Comparison of ENCODE assay signal across 34 cellular contexts in the genomic region with DNA sequence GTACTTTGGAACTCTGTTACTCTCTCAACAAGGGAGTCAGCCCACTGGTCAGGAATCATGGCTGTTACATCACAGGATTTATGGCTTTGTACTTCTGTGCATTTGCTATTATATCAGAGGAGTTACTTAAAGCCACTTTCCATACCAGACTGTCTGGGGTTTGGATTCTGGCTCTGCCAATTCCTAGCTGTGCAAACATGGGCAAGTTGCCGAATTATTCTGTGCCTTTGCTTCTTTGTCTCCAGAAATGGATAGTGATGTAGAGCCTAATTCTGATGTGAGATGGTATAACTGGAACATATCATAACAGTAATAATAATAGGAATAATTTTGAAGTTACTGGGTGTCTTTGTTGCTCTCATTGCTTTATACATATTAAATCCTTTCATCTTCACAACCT.
"Had no signal": no experiment of that assay in that cellular context is flagged by ENCODE, and none has a peak within 500 bp of the region (broad histone marks: within the 10 kb centered on the region; RNA-seq: fewer than 3 reads in every experiment).

No MANE protein-coding gene starts in this region.

- H3K4me3 ChIP-seq: adrenal gland, body of pancreas, esophagus squamous epithelium, gastroesophageal sphincter, heart right ventricle, hepatocyte had no signal

- H3K27me3 ChIP-seq: adrenal gland, body of pancreas, esophagus squamous epithelium, gastroesophageal sphincter, heart right ventricle, hepatocyte had no signal

- DNase-seq: activated B cell treated with CpG ODN at 0.5 μM for 24 hours; activated CD4-positive, alpha-beta memory T cell treated with anti-CD3 and anti-CD28 coated beads for 36 hours; activated CD4-positive, alpha-beta T cell treated with anti-CD3 and anti-CD28 coated beads for 36 hours; activated CD4-positive, alpha-beta T cell treated with anti-CD3 and anti-CD28 coated beads, Interleukin-2, amount 10 ng/mL, durations not matched to agents 24 days and 14 days; activated CD8-positive, alpha-beta memory T cell treated with anti-CD3 and anti-CD28 coated beads, Interleukin-2, amount 10 ng/mL, durations not matched to agents 7 days and 5 days; activated CD8-positive, alpha-beta memory T cell treated with anti-CD3 and anti-CD28 coated beads, Interleukin-2, amount 50 U/mL, for 4 hours; activated CD8-positive, alpha-beta T cell treated with anti-CD3 and anti-CD28 coated beads, Interleukin-2, amount 10 ng/mL, durations not matched to agents 7 days and 5 days; activated effector memory CD4-positive, alpha-beta T cell treated with anti-CD3 and anti-CD28 coated beads, Interleukin-2, amount 50 U/mL, for 16 hours; activated naive CD4-positive, alpha-beta T cell treated with anti-CD3 and anti-CD28 coated beads for 36 hours; activated naive CD8-positive, alpha-beta T cell treated with anti-CD3 and anti-CD28 coated beads for 36 hours; activated naive CD8-positive, alpha-beta T cell treated with anti-CD3 and anti-CD28 coated beads, Interleukin-2, amount 50 U/mL, for 24 hours; activated T-cell treated with anti-CD3 and anti-CD28 coated beads, Interleukin-2, amount 50 U/mL, for 1 hour; activated T-cell treated with anti-CD3 and anti-CD28 coated beads, Interleukin-2, amount 50 U/mL, for 48 hours; adrenal gland; amygdala; aorta; body of pancreas; cortex of kidney; dermis blood vessel endothelial cell; effector CD8-positive, alpha-beta T cell; esophagus squamous epithelium; foreskin melanocyte; heart right ventricle; T-helper 17 cell; T1000; WERI-Rb-1 had no signal

- H2AFZ ChIP-seq: hepatocyte had no signal

- H3K27me3 Mint-ChIP-seq: activated B cell treated with CpG ODN at 0.5 μM for 24 hours; activated CD4-positive, alpha-beta memory T cell treated with anti-CD3 and anti-CD28 coated beads for 36 hours; activated CD4-positive, alpha-beta T cell treated with anti-CD3 and anti-CD28 coated beads for 36 hours; activated CD4-positive, alpha-beta T cell treated with anti-CD3 and anti-CD28 coated beads, Interleukin-2, amount 10 ng/mL, durations not matched to agents 24 days and 14 days; activated CD8-positive, alpha-beta memory T cell treated with anti-CD3 and anti-CD28 coated beads, Interleukin-2, amount 10 ng/mL, durations not matched to agents 7 days and 5 days; activated naive CD4-positive, alpha-beta T cell treated with anti-CD3 and anti-CD28 coated beads, Interleukin-2, amount 50 U/mL, for 24 hours; activated naive CD8-positive, alpha-beta T cell treated with anti-CD3 and anti-CD28 coated beads for 36 hours; activated naive CD8-positive, alpha-beta T cell treated with anti-CD3 and anti-CD28 coated beads, Interleukin-2, amount 50 U/mL, for 24 hours; T-helper 17 cell had no signal

- H3K27ac ChIP-seq: adrenal gland, body of pancreas, epithelial cell of prostate, esophagus squamous epithelium, gastroesophageal sphincter, heart right ventricle, hepatocyte, WERI-Rb-1 had no signal

- H3K27ac Mint-ChIP-seq: activated B cell treated with CpG ODN at 0.5 μM for 24 hours; activated CD4-positive, alpha-beta memory T cell treated with anti-CD3 and anti-CD28 coated beads for 36 hours; activated CD4-positive, alpha-beta T cell treated with anti-CD3 and anti-CD28 coated beads for 36 hours; activated CD4-positive, alpha-beta T cell treated with anti-CD3 and anti-CD28 coated beads, Interleukin-2, amount 10 ng/mL, durations not matched to agents 24 days and 14 days; activated CD8-positive, alpha-beta memory T cell treated with anti-CD3 and anti-CD28 coated beads, Interleukin-2, amount 10 ng/mL, durations not matched to agents 7 days and 5 days; activated CD8-positive, alpha-beta T cell treated with anti-CD3 and anti-CD28 coated beads, Interleukin-2, amount 10 ng/mL, durations not matched to agents 7 days and 5 days; activated naive CD4-positive, alpha-beta T cell treated with anti-CD3 and anti-CD28 coated beads for 36 hours; activated naive CD4-positive, alpha-beta T cell treated with anti-CD3 and anti-CD28 coated beads, Interleukin-2, amount 50 U/mL, for 24 hours; activated naive CD8-positive, alpha-beta T cell treated with anti-CD3 and anti-CD28 coated beads for 36 hours; activated naive CD8-positive, alpha-beta T cell treated with anti-CD3 and anti-CD28 coated beads, Interleukin-2, amount 50 U/mL, for 24 hours; activated T-helper 1 cell treated with anti-CD3 and anti-CD28 coated beads, Interleukin-12 subunit alpha, Interleukin-12 subunit beta, Interleukin-2, Interleukin-4 antibody, amounts not matched to agents 30 ng/mL and 10 ng/mL and 1 ng/mL, durations not matched to agents 14 hours and 24 hours and 36 hours; activated T-helper 2 cell treated with anti-CD3 and anti-CD28 coated beads, Interferon-gamma antibody, Interleukin-2, Interleukin-4, amounts not matched to agents 10 μg/mL and 5 μg/mL and 100 μg/mL, durations not matched to agents 14 hours and 24 hours and 36 hours; T-helper 17 cell; T-helper 2 cell treated with Interferon-gamma antibody and Interleukin-4, amounts not matched to agents 5 μg/mL and 100 μg/mL, for 36 hours had no signal

- H3K4me3 Mint-ChIP-seq: activated B cell treated with CpG ODN at 0.5 μM for 24 hours; activated CD4-positive, alpha-beta memory T cell treated with anti-CD3 and anti-CD28 coated beads for 36 hours; activated CD4-positive, alpha-beta T cell treated with anti-CD3 and anti-CD28 coated beads for 36 hours; activated CD4-positive, alpha-beta T cell treated with anti-CD3 and anti-CD28 coated beads, Interleukin-2, amount 10 ng/mL, durations not matched to agents 24 days and 14 days; activated CD8-positive, alpha-beta memory T cell treated with anti-CD3 and anti-CD28 coated beads, Interleukin-2, amount 10 ng/mL, durations not matched to agents 7 days and 5 days; activated CD8-positive, alpha-beta T cell treated with anti-CD3 and anti-CD28 coated beads, Interleukin-2, amount 10 ng/mL, durations not matched to agents 7 days and 5 days; activated naive CD4-positive, alpha-beta T cell treated with anti-CD3 and anti-CD28 coated beads for 36 hours; activated naive CD4-positive, alpha-beta T cell treated with anti-CD3 and anti-CD28 coated beads, Interleukin-2, amount 50 U/mL, for 24 hours; activated naive CD8-positive, alpha-beta T cell treated with anti-CD3 and anti-CD28 coated beads for 36 hours; activated naive CD8-positive, alpha-beta T cell treated with anti-CD3 and anti-CD28 coated beads, Interleukin-2, amount 50 U/mL, for 24 hours; activated T-helper 1 cell treated with anti-CD3 and anti-CD28 coated beads, Interleukin-12 subunit alpha, Interleukin-12 subunit beta, Interleukin-2, Interleukin-4 antibody, amounts not matched to agents 30 ng/mL and 10 ng/mL and 1 ng/mL, durations not matched to agents 14 hours and 24 hours and 36 hours; T-helper 17 cell; T-helper 2 cell treated with Interferon-gamma antibody and Interleukin-4, amounts not matched to agents 5 μg/mL and 100 μg/mL, for 36 hours had no signal

- H3K79me2 ChIP-seq: hepatocyte had no signal

- H3K9me3 Mint-ChIP-seq: activated CD4-positive, alpha-beta T cell treated with anti-CD3 and anti-CD28 coated beads, Interleukin-2, amount 10 ng/mL, durations not matched to agents 24 days and 14 days had no signal

- H3K36me3 ChIP-seq: adrenal gland, esophagus squamous epithelium, gastroesophageal sphincter, heart right ventricle, WERI-Rb-1 had no signal

- H3K36me3 Mint-ChIP-seq: activated CD4-positive, alpha-beta memory T cell treated with anti-CD3 and anti-CD28 coated beads for 36 hours; activated CD8-positive, alpha-beta memory T cell treated with anti-CD3 and anti-CD28 coated beads, Interleukin-2, amount 10 ng/mL, durations not matched to agents 7 days and 5 days; activated naive CD4-positive, alpha-beta T cell treated with anti-CD3 and anti-CD28 coated beads, Interleukin-2, amount 50 U/mL, for 24 hours; activated naive CD8-positive, alpha-beta T cell treated with anti-CD3 and anti-CD28 coated beads for 36 hours had no signal

- H3K4me2 ChIP-seq: hepatocyte had no signal

- H3K4me1 ChIP-seq: adrenal gland, body of pancreas, gastroesophageal sphincter, heart right ventricle had no signal

- ATAC-seq: activated CD4-positive, alpha-beta T cell treated with anti-CD3 and anti-CD28 coated beads for 36 hours; activated CD4-positive, CD25-positive, alpha-beta regulatory T cell treated with anti-CD3 and anti-CD28 coated beads, Interleukin-2, amount 50 U/mL, for 24 hours; activated CD8-positive, alpha-beta memory T cell treated with anti-CD3 and anti-CD28 coated beads, Interleukin-2, amount 10 ng/mL, durations not matched to agents 7 days and 5 days; activated CD8-positive, alpha-beta T cell treated with anti-CD3 and anti-CD28 coated beads, Interleukin-2, amount 10 ng/mL, durations not matched to agents 7 days and 5 days; activated naive CD8-positive, alpha-beta T cell treated with anti-CD3 and anti-CD28 coated beads, Interleukin-2, amount 50 U/mL, for 24 hours; body of pancreas; gastroesophageal sphincter; heart right ventricle; T-helper 17 cell had no signal

- H3K4me1 Mint-ChIP-seq: activated B cell treated with CpG ODN at 0.5 μM for 24 hours; activated CD4-positive, alpha-beta T cell treated with anti-CD3 and anti-CD28 coated beads for 36 hours; activated CD4-positive, alpha-beta T cell treated with anti-CD3 and anti-CD28 coated beads, Interleukin-2, amount 10 ng/mL, durations not matched to agents 24 days and 14 days; activated CD8-positive, alpha-beta memory T cell treated with anti-CD3 and anti-CD28 coated beads, Interleukin-2, amount 10 ng/mL, durations not matched to agents 7 days and 5 days; activated naive CD4-positive, alpha-beta T cell treated with anti-CD3 and anti-CD28 coated beads, Interleukin-2, amount 50 U/mL, for 24 hours; activated naive CD8-positive, alpha-beta T cell treated with anti-CD3 and anti-CD28 coated beads for 36 hours; activated naive CD8-positive, alpha-beta T cell treated with anti-CD3 and anti-CD28 coated beads, Interleukin-2, amount 50 U/mL, for 24 hours; T-helper 17 cell had no signal
